ENCODE assay signal across 20 cellular contexts in genomic region chr2:173766537-173767289, GRCh38.
"Had no signal": no experiment of that assay in that cellular context is flagged by ENCODE, and none has a peak within 500 bp of the region (broad histone marks: within the 10 kb centered on the region; RNA-seq: fewer than 3 reads in every experiment).

No MANE protein-coding gene starts in this region.

- H3K27ac Mint-ChIP-seq: activated naive CD4-positive, alpha-beta T cell treated with anti-CD3 and anti-CD28 coated beads, Interleukin-2, amount 50 U/mL, for 72 hours; dendritic cell treated with granulocyte-macrophage colony-stimulating factor and Interleukin-4, amounts not matched to agents 40 ng/mL and 50 ng/mL, for 4 days; nephron progenitor cell; WTC11 had no signal

- H3K36me3 Mint-ChIP-seq: activated naive CD4-positive, alpha-beta T cell treated with anti-CD3 and anti-CD28 coated beads, Interleukin-2, amount 50 U/mL, for 72 hours; WTC11 had no signal

- DNase-seq: activated gamma-delta T cell treated with Interleukin-2 at 50 U/mL for 16 hours; activated T-cell treated with anti-CD3 and anti-CD28 coated beads, Interleukin-2, amount 50 U/mL, for 1 hour; adrenal gland; brain microvascular endothelial cell; caudate nucleus; effector CD4-positive, alpha-beta T cell; heart left ventricle; lower lobe of right lung; mesendoderm; mucosa of descending colon; nephron progenitor cell; nucleus accumbens; right cardiac atrium; stimulated activated CD4-positive, alpha-beta T cell treated with anti-CD3 and anti-CD28 coated beads, Interleukin-4, amount 100 ng/mL, for 24 hours; stimulated activated naive CD8-positive, alpha-beta T cell treated with anti-CD3 and anti-CD28 coated beads, Interleukin-15, Interleukin-2, amounts not matched to agents 100 U/mL and 50 U/mL, for 24 hours; upper lobe of right lung had no signal

- ATAC-seq: activated naive CD4-positive, alpha-beta T cell treated with anti-CD3 and anti-CD28 coated beads, Interleukin-2, amount 50 U/mL, for 72 hours; heart left ventricle; left lobe of liver; lower lobe of right lung; mucosa of descending colon; right cardiac atrium; stimulated activated naive CD8-positive, alpha-beta T cell treated with anti-CD3 and anti-CD28 coated beads, Interleukin-15, Interleukin-2, amounts not matched to agents 100 U/mL and 50 U/mL, for 24 hours; upper lobe of right lung; WTC11 had no signal

- H3K9me3 Mint-ChIP-seq: activated naive CD4-positive, alpha-beta T cell treated with anti-CD3 and anti-CD28 coated beads, Interleukin-2, amount 50 U/mL, for 72 hours; dendritic cell treated with granulocyte-macrophage colony-stimulating factor and Interleukin-4, amounts not matched to agents 40 ng/mL and 50 ng/mL, for 4 days; nephron progenitor cell; WTC11 had no signal

- H3K4me3 Mint-ChIP-seq: dendritic cell treated with granulocyte-macrophage colony-stimulating factor and Interleukin-4, amounts not matched to agents 40 ng/mL and 50 ng/mL, for 4 days; nephron progenitor cell; WTC11 had no signal
